Comparison of ENCODE assay signal across 28 cellular contexts in the genomic region with DNA sequence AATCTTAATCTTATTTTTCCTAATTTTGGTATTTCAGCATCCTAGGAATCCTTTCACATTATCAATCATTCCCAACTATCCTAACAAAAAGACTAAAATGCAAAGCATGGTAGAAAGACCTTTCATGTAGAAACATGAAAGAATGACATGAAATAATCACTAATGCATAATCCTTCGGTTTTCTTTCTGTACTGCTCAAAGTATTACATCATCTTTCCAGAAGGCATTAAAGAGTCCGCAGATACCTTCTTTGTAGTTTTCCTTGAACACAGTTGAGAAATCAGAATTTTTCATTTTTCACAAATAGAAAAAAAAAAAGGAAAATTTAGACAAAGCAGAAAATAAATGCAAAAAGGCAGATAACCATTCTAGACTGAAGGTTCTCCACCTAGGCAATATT. TPM values are rescaled to one million over a fixed set of nuclear protein-coding genes. Genes with fewer than 3 reads are reported as not detected.
DNase-seq lines count a peak whose midpoint lies in the region; ATAC-seq, FAIRE-seq and TF ChIP-seq lines count a peak whose summit lies in the region.
"Had no signal": no experiment of that assay in that cellular context is flagged by ENCODE, and none has a peak within 500 bp of the region (broad histone marks: within the 10 kb centered on the region; RNA-seq: fewer than 3 reads in every experiment).

No MANE protein-coding gene starts in this region.

- H4K8ac ChIP-seq in IMR-90 (ENCODE audit: low read depth in 2 of 2, low read length in 2 of 2) = no peak overlapping the region

- FAIRE-seq in GM19239 (lab: Jason Lieb, UNC) = peak; percentile 79
- FAIRE-seq: A204.1, GM12878, GM12892, GM18507 had no signal

- H3K27ac ChIP-seq in IMR-90 (ENCODE audit: insufficient read depth, low read length) = no peak overlapping the region
- no peak overlapping the region for H3K27ac ChIP-seq in esophagus squamous epithelium
- H3K27ac ChIP-seq: BLaER1 had no signal

- H4K20me1 ChIP-seq in IMR-90 (ENCODE audit: insufficient read depth, low read length) = no peaks in the 10 kb centered on the region

- H2BK15ac ChIP-seq in IMR-90 (ENCODE audit: low read depth, low read length) = no peak overlapping the region

- no peak overlapping the region for H2BK120ac ChIP-seq in IMR-90 (ENCODE audit: low read depth, low read length)

- CTCF ChIA-PET in IMR-90 (lab: Yijun Ruan, JAX) = no interaction called here

- H2BK20ac ChIP-seq in IMR-90 (ENCODE audit: low read depth, low read length) = no peak overlapping the region

- H3K4me1 ChIP-seq in IMR-90 (ENCODE audit: control insufficient read depth, insufficient read depth, low read length) (no peaks in the 10 kb centered on the region), esophagus squamous epithelium (no peaks in the 10 kb centered on the region)
- H3K4me1 ChIP-seq: BE2C, BLaER1 had no signal

- H3K4me3 ChIP-seq in IMR-90 (ENCODE audit: insufficient read depth, low read depth, low read length) (no peak overlapping the region), esophagus squamous epithelium (no peak overlapping the region)
- H3K4me3 ChIP-seq: BLaER1, GM12878 had no signal

- H3K23ac ChIP-seq in IMR-90 (ENCODE audit: low read depth, low read length) = no peak overlapping the region

- peaks cover 4% of the 10 kb centered on the region; the same call in 1 of the 2 replicates for H3K9me3 ChIP-seq in IMR-90 (ENCODE audit: control insufficient read depth, insufficient read depth, low read length)
- no peaks in the 10 kb centered on the region for H3K9me3 ChIP-seq in esophagus squamous epithelium
- H3K9me3 ChIP-seq: BE2C had no signal

- H2AK5ac ChIP-seq in IMR-90 (ENCODE audit: low read depth, low read length) = no peak overlapping the region

- H4K91ac ChIP-seq in IMR-90 (ENCODE audit: insufficient read depth, low read depth, low read length) = no peak overlapping the region

- ATAC-seq in IMR-90 (ENCODE audit: low read depth) = no peak
- ATAC-seq in GM19023 (IDR thresholded peaks at IDR 0.05; ENCODE audit: unreplicated experiment) = no peak
- ATAC-seq: GM12878 had no signal

- no peak overlapping the region for H3K4ac ChIP-seq in IMR-90 (ENCODE audit: low read depth, low read length)

- H3K56ac ChIP-seq in IMR-90 (ENCODE audit: extremely low read depth, insufficient read depth, low read length) = no peak overlapping the region

- H3K79me1 ChIP-seq in IMR-90 (ENCODE audit: low read depth in 1 of 2, low read length in 2 of 2) = peaks cover 7 to 13% of the 10 kb centered on the region in 2 experiments; a peak in 3 of 4 replicates

- no peak overlapping the region for H2AK9ac ChIP-seq in IMR-90 (replicated peaks; ENCODE audit: low read depth, low read length, poor library complexity)

- H4K5ac ChIP-seq in IMR-90 (ENCODE audit: low read depth, low read length) = no peak overlapping the region

- peaks cover 11% of the 10 kb centered on the region for H3K36me3 ChIP-seq in IMR-90 (ENCODE audit: control insufficient read depth, insufficient read depth, low read length)
- H3K36me3 ChIP-seq in esophagus squamous epithelium = peaks cover 0 to 97% (median 3%) of the 10 kb centered on the region in 3 donors

- no peak overlapping the region for H2AFZ ChIP-seq in IMR-90 (replicated peaks; ENCODE audit: low read length, poor library complexity)

- no peak overlapping the region for H3K9ac ChIP-seq in IMR-90 (ENCODE audit: low read depth, low read length)
- H3K9ac ChIP-seq: BLaER1 had no signal

- no peak overlapping the region for H3K14ac ChIP-seq in IMR-90 (replicated peaks; ENCODE audit: low read depth, low read length)

- no peak overlapping the region for H3K18ac ChIP-seq in IMR-90 (ENCODE audit: low read depth, low read length)

- TF ChIP-seq POLR2A in IMR-90 (IDR thresholded peaks at IDR 0.05; ENCODE audit: low read depth, low read length) (no peak), esophagus squamous epithelium (IDR thresholded peaks at IDR 0.05) (no peak)

- POLR2A ChIA-PET in IMR-90 (lab: Charles Lee; ENCODE audit: unreplicated experiment) = no interaction called here

- TF ChIP-seq CTCF in IMR-90 (conservative IDR thresholded peaks at IDR 0.05; ENCODE audit: low read depth, low read length) (no peak), esophagus squamous epithelium (IDR thresholded peaks at IDR 0.05) (no peak)

- WGBS in IMR-90 (ENCODE audit: extremely low coverage in 2 of 2, insufficient read length in 1 of 2), 2 experiments = no CpG with 5 or more reads among the region's 2 CpGs
- WGBS in esophagus squamous epithelium, 2 donors = 50 to 62% methylated on average over 2 of the region's 2 CpGs

- in situ Hi-C loops in IMR-90 (cut with MboI; ENCODE audit: low sequenced_read_pairs) = no loop called here

- intact Hi-C loops in IMR-90 (cut with micrococcal nuclease) (no loop called here), esophagus squamous epithelium (cut with DNase I) (no loop called here)

- H3K27me3 ChIP-seq in IMR-90 (ENCODE audit: control insufficient read depth, insufficient read depth, low read length) = no peaks in the 10 kb centered on the region
- H3K27me3 ChIP-seq in esophagus squamous epithelium = no peaks in the 10 kb centered on the region
- H3K27me3 ChIP-seq: BE2C, BLaER1 had no signal

- no peaks in the 10 kb centered on the region for H3K9me1 ChIP-seq in IMR-90 (ENCODE audit: insufficient read depth, low read length)

- H3K4me2 ChIP-seq in IMR-90 (ENCODE audit: low read depth, low read length) = no peak overlapping the region
- H3K4me2 ChIP-seq: BLaER1 had no signal

- H2BK5ac ChIP-seq in IMR-90 (ENCODE audit: low read depth, low read length, poor library complexity, severe bottlenecking) = no peak overlapping the region

- no peak for DNase-seq in GM19239 (ENCODE audit: insufficient read length, low spot score)
- DNase-seq in IMR-90 = no peak
- no peak for DNase-seq in esophagus squamous epithelium (lab: John Stamatoyannopoulos, UW)
- DNase-seq: 8988T; ACHN; BE2C; C1 segment of cervical spinal cord; CD4-positive, alpha-beta memory T cell; CD4-positive, CD25-positive, alpha-beta regulatory T cell; CD8-positive, alpha-beta memory T cell; COR-L47; DMS 273 treated with DMSO at 0.1 percent for 48 hours; DMS153; DMS53; DMS79; DND-41; EL; GDM1 had no signal

- BruUV-seq in IMR-90 (replicated peaks; lab: Mats Ljungman, UMichigan) = no TSS peak

- dilution Hi-C loops in IMR-90 (cut with HindIII; ENCODE audit: low sequenced_read_pairs, unreplicated experiment) = no loop called here

- no peak for TF ChIP-seq RAD21 in IMR-90 (IDR thresholded peaks at IDR 0.05; ENCODE audit: low read length)

TF ChIP-seq in IMR-90, 13 proteins besides CTCF, POLR2A, EP300 and RAD21:
- no peak for TF ChIP-seq SMC3 (IDR thresholded peaks at IDR 0.05; ENCODE audit: low read depth, low read length)
- TF ChIP-seq CEBPB (IDR thresholded peaks at IDR 0.05; ENCODE audit: low read depth, low read length) = peak; percentile 50; the same call in 1 of the 2 replicates
- TF ChIP-seq MAFK (IDR thresholded peaks at IDR 0.05; ENCODE audit: low read depth, low read length) = no peak
TF ChIP-seq in IMR-90: peak in this region for 1.

RNA-seq across cellular contexts. Expression of gene RCHY1, which starts 11.5 kb away (rescaled TPM):
- total RNA-seq in IMR-90 (2012; rRNA removed) = 22.4 and 41.4 TPM in 2 replicates
- polyA plus RNA-seq in IMR-90 (2012; rRNA removed) = 12.9 and 20.1 TPM in 2 replicates
- polyA plus RNA-seq in IMR-90 (2012; cell fraction: cytosol; rRNA removed) = 3.9 and 4.7 TPM in 2 replicates
- 1.1 and 10.7 TPM in 2 replicates for polyA plus RNA-seq in IMR-90 (2012; cell fraction: nucleus; rRNA removed; ENCODE audit: low replicate concordance)
- total RNA-seq in esophagus squamous epithelium = 10 to 100 TPM; 11.6 to 27.5 (median 15.1) TPM

RNA-seq across cellular contexts. Expression of gene THAP6, which starts 11.6 kb away (rescaled TPM):
- total RNA-seq in IMR-90 (2012; rRNA removed) = 7.0 and 12.8 TPM in 2 replicates
- polyA plus RNA-seq in IMR-90 (2012; rRNA removed) = 4.1 and 6.3 TPM in 2 replicates
- polyA plus RNA-seq in IMR-90 (2012; cell fraction: cytosol; rRNA removed) = 0.70 and 0.90 TPM in 2 replicates
- 1.3 and 12.7 TPM in 2 replicates for polyA plus RNA-seq in IMR-90 (2012; cell fraction: nucleus; rRNA removed; ENCODE audit: low replicate concordance)
- total RNA-seq in esophagus squamous epithelium = 10 to 100 TPM in 1 of 4 donors, 1 to 10 TPM in 3; 5.3 to 17.9 (median 7.3) TPM

RNA-seq across cellular contexts. Expression of gene ODAPH, which starts 53.2 kb away (rescaled TPM):
- total RNA-seq in IMR-90 (2012; rRNA removed) (not detected in 2 replicates), esophagus squamous epithelium (under 1 TPM in 1 of 4 donors, not detected in 3; 0.23 TPM)
- polyA plus RNA-seq in IMR-90 (2012; rRNA removed) = not detected in 2 replicates
- not detected in 2 replicates for polyA plus RNA-seq in IMR-90 (2012; cell fraction: cytosol; rRNA removed)
- 0.15 TPM in 1 of 2 replicates, not detected in the other for polyA plus RNA-seq in IMR-90 (2012; cell fraction: nucleus; rRNA removed; ENCODE audit: low replicate concordance)
- total RNA-seq: A673; CD4-positive, alpha-beta memory T cell; CD4-positive, CD25-positive, alpha-beta regulatory T cell; CD8-positive, alpha-beta memory T cell; G401 had no signal
- polyA plus RNA-seq: AG04450; CD14-positive monocyte; CD4-positive, alpha-beta memory T cell; CD4-positive, CD25-positive, alpha-beta regulatory T cell had no signal
